Comparison of ENCODE assay signal across 15 cellular contexts in genomic region chr1:152878042-152878441, GRCh38. TPM values are rescaled to one million over a fixed set of nuclear protein-coding genes. Genes with fewer than 3 reads are reported as not detected.
DNase-seq lines count a peak whose midpoint lies in the region; ATAC-seq and TF ChIP-seq lines count a peak whose summit lies in the region.
"Had no signal": no experiment of that assay in that cellular context is flagged by ENCODE, and none has a peak within 500 bp of the region (broad histone marks: within the 10 kb centered on the region; RNA-seq: fewer than 3 reads in every experiment).

SMCP (plus strand) TSS chr1:152878322; CDS start chr1:152884423, 6,101 bp downstream.

- ATAC-seq in GM21390 (IDR thresholded peaks at IDR 0.05; ENCODE audit: unreplicated experiment) (no peak), HG02571 (IDR thresholded peaks at IDR 0.05; ENCODE audit: unreplicated experiment) (no peak)
- no peak for ATAC-seq in activated CD4-positive, CD25-positive, alpha-beta regulatory T cell treated with anti-CD3 and anti-CD28 coated beads, Interleukin-2, amount 50 U/mL, for 24 hours
- ATAC-seq: T-helper 17 cell had no signal

- H3K4me2 ChIP-seq in OCI-LY1 (ENCODE audit: low read length) = no peak within 1 kb of the TSS

- TF ChIP-seq CTCF in A673 (conservative IDR thresholded peaks at IDR 0.05; ENCODE audit: low read depth, low read length) (peak; percentile 60), GM06990 (IDR thresholded peaks at IDR 0.05; ENCODE audit: insufficient read depth, low read length, poor library complexity, severe bottlenecking) (peak; percentile 67), OCI-LY1 (IDR thresholded peaks at IDR 0.05; ENCODE audit: low read length) (peak; percentile 59; the same call in 1 of the 2 replicates), fibroblast of mammary gland (conservative IDR thresholded peaks at IDR 0.05; ENCODE audit: control insufficient read depth, insufficient read depth, low read depth, low read length) (peak; percentile 17)

- H3K9me3 ChIP-seq in A673 (ENCODE audit: low read depth, low read length, poor library complexity, severe bottlenecking) = no peaks in the 10 kb centered on the region
- no peaks in the 10 kb centered on the region for H3K9me3 ChIP-seq in OCI-LY1 (ENCODE audit: low read length)
- H3K9me3 ChIP-seq: spleen had no signal

- H3K27me3 ChIP-seq in A673 (replicated peaks; ENCODE audit: insufficient read depth, low read depth, low read length, poor library complexity) (no peaks in the 10 kb centered on the region), GM06990 (replicated peaks; ENCODE audit: control insufficient read depth, insufficient read depth, low read length) (no peaks in the 10 kb centered on the region), OCI-LY1 (ENCODE audit: insufficient read depth, low read length) (no peaks in the 10 kb centered on the region)

- CTCF ChIA-PET in A673 (lab: Charles Lee) = interaction anchor here (0.8 kb wide), 1 partner anchor 155 kb away, joined by 3 read pairs; no protein-coding TSS in a partner anchor

- H3K9ac ChIP-seq in OCI-LY1 (ENCODE audit: low read length) = no peak within 1 kb of the TSS

- DNase-seq in A673 (ENCODE audit: low spot score) (peak; percentile 46), GM06990 (ENCODE audit: extremely low read depth, insufficient read length) (no peak), fibroblast of mammary gland (ENCODE audit: low read depth) (no peak), NCI-H1092 treated with DMSO at 0.1 percent for 48 hours (lab: John Stamatoyannopoulos, UW) (no peak)
- DNase-seq: activated gamma-delta T cell treated with Interleukin-2 at 50 U/mL for 16 hours, dorsolateral prefrontal cortex, hypothalamus, NCI-H226, spleen, T-helper 17 cell had no signal

- H3K27ac ChIP-seq in A673 (ENCODE audit: low read depth, low read length, poor library complexity, severe bottlenecking) (no peak within 1 kb of the TSS), OCI-LY1 (ENCODE audit: low read depth, low read length, poor library complexity, severe bottlenecking) (no peak within 1 kb of the TSS)
- H3K27ac ChIP-seq: dorsolateral prefrontal cortex, spleen had no signal

- POLR2A ChIA-PET in A673 (lab: Charles Lee; ENCODE audit: low non-redundant PET) = no interaction called here

- no peak within 1 kb of the TSS for H3K4me3 ChIP-seq in A673 (ENCODE audit: low read depth, low read length, poor library complexity, severe bottlenecking)
- no peak within 1 kb of the TSS for H3K4me3 ChIP-seq in GM06990 (replicated peaks; ENCODE audit: low read depth, low read length)
- H3K4me3 ChIP-seq in OCI-LY1 (ENCODE audit: low read depth, low read length, poor library complexity, severe bottlenecking) = no peak within 1 kb of the TSS
- H3K4me3 ChIP-seq in fibroblast of mammary gland (ENCODE audit: control insufficient read depth, low read depth, low read length) = no peak within 1 kb of the TSS
- H3K4me3 ChIP-seq: dorsolateral prefrontal cortex, spleen had no signal

- no peaks in the 10 kb centered on the region for H3K9me2 ChIP-seq in OCI-LY1 (ENCODE audit: low read depth, low read length)

- H3K36me3 ChIP-seq in A673 (ENCODE audit: insufficient read depth, low read length, poor library complexity, severe bottlenecking) (no peaks in the 10 kb centered on the region), GM06990 (ENCODE audit: control insufficient read depth, insufficient read depth, low read length) (no peaks in the 10 kb centered on the region), OCI-LY1 (ENCODE audit: insufficient read depth, low read length) (no peaks in the 10 kb centered on the region)
- H3K36me3 ChIP-seq: spleen had no signal

- H3K79me2 ChIP-seq in OCI-LY1 (ENCODE audit: insufficient read depth, low read length) = no peaks in the 10 kb centered on the region

- H3K4me1 ChIP-seq in A673 (ENCODE audit: insufficient read depth, low read length, poor library complexity, severe bottlenecking) (no peaks in the 10 kb centered on the region), OCI-LY1 (ENCODE audit: insufficient read depth, low read length, severe bottlenecking) (no peaks in the 10 kb centered on the region)
- H3K4me1 ChIP-seq: spleen had no signal

- H4K20me1 ChIP-seq in OCI-LY1 (ENCODE audit: insufficient read depth, low read length) = no peaks in the 10 kb centered on the region

- no TSS peak for BruUV-seq in A673 (replicated peaks; lab: Mats Ljungman, UMichigan)

- no peak within 1 kb of the TSS for H2AFZ ChIP-seq in OCI-LY1 (ENCODE audit: low read length)

- intact Hi-C loops in A673 (cut with micrococcal nuclease; ENCODE audit: unreplicated experiment) = loop anchor here (10.0 kb wide), 2 partner anchors 177 to 317 kb away; partner anchors contain the start of gene SPRR2A

- no peaks in the 10 kb centered on the region for H3F3A ChIP-seq in OCI-LY1 (ENCODE audit: insufficient read depth, low read length)

RNA-seq across cellular contexts. Expression of gene SMCP, which starts in this region (rescaled TPM):
- total RNA-seq in A673 (2021) = not detected in 2 replicates
- total RNA-seq: dorsolateral prefrontal cortex, myocyte, spleen, T-helper 17 cell had no signal

Comparison
In these comparisons a context has a peak if more than half of its experiments do, and no peak if none do; other contexts are left out.
1. Peak in DNase-seq in A673; RNA of the gene not detected or under 1 TPM.
2. CTCF ChIP-seq: peak in every context shown above with its lines; median percentile 67 in GM06990; 60 in A673; 59 in OCI-LY1; 17 in fibroblast of mammary gland.